31 cellular contexts compared by ENCODE assay signal in genomic region chr7:103389263-103389662, GRCh38. TPM values are rescaled to one million over a fixed set of nuclear protein-coding genes. Genes with fewer than 3 reads are reported as not detected.
"Had no signal": no experiment of that assay in that cellular context is flagged by ENCODE, and none has a peak within 500 bp of the region (broad histone marks: within the 10 kb centered on the region; RNA-seq: fewer than 3 reads in every experiment).

No MANE protein-coding gene starts in this region.

- ATAC-seq: natural killer cell; psoas muscle; right cardiac atrium; sciatic nerve; stimulated activated memory B cell treated with anti-CD40 and anti-IgM and Interleukin-4, amounts not matched to agents 10 μg/mL and 1 μg/mL and 100 μg/mL, for 72 hours; stimulated activated naive CD8-positive, alpha-beta T cell treated with anti-CD3 and anti-CD28 coated beads, Interleukin-15, amount 100 ng/mL, for 72 hours; stimulated activated naive CD8-positive, alpha-beta T cell treated with anti-CD3 and anti-CD28 coated beads, Interleukin-15, Interleukin-2, amounts not matched to agents 100 U/mL and 50 U/mL, for 24 hours; upper lobe of right lung had no signal

- H2AFZ ChIP-seq: neural progenitor cell, parathyroid adenoma had no signal

- H3K27me3 ChIP-seq: neural progenitor cell, ovary, spleen, suprapubic skin, testis, tibial artery, transverse colon, upper lobe of right lung, uterus had no signal

- H3K4me2 ChIP-seq: neural progenitor cell, smooth muscle cell had no signal

- H3K36me3 ChIP-seq: neural progenitor cell, ovary, spleen, suprapubic skin, tibial artery, transverse colon, upper lobe of right lung, uterus had no signal

- H3K9me3 ChIP-seq: ovary, psoas muscle, spleen, suprapubic skin, testis, tibial artery, transverse colon, upper lobe of right lung, uterus had no signal

- H3K4me1 ChIP-seq: neural progenitor cell, parathyroid adenoma, psoas muscle, spleen, suprapubic skin, testis, tibial artery, upper lobe of right lung, uterus had no signal

- H3K9ac ChIP-seq: neural progenitor cell, parathyroid adenoma had no signal

- DNase-seq: natural killer cell; occipital lobe; ovary; posterior cingulate gyrus; psoas muscle; right cardiac atrium; spleen; stimulated activated CD4-positive, alpha-beta T cell treated with anti-CD3 and anti-CD28 coated beads, Interleukin-12 subunit alpha, Interleukin-12 subunit beta, amount 100 ng/mL, for 4 hours; stimulated activated CD4-positive, alpha-beta T cell treated with anti-CD3 and anti-CD28 coated beads, Interleukin-1b, Interleukin-23, amount 100 ng/mL, for 48 hours; stimulated activated CD4-positive, alpha-beta T cell treated with anti-CD3 and anti-CD28 coated beads, Interleukin-4, amount 100 ng/mL, for 1 hour; stimulated activated CD4-positive, alpha-beta T cell treated with anti-CD3 and anti-CD28 coated beads, Interleukin-4, amount 100 ng/mL, for 4 hours; stimulated activated CD8-positive, alpha-beta memory T cell treated with anti-CD3 and anti-CD28 coated beads, Interleukin-4, amount 100 ng/mL, for 48 hours; stimulated activated naive CD4-positive, alpha-beta T cell; stimulated activated naive CD8-positive, alpha-beta T cell treated with anti-CD3 and anti-CD28 coated beads, Interleukin-15, amount 100 ng/mL, for 72 hours; stimulated activated naive CD8-positive, alpha-beta T cell treated with anti-CD3 and anti-CD28 coated beads, Interleukin-15, Interleukin-2, amounts not matched to agents 100 U/mL and 50 U/mL, for 24 hours; substantia nigra; testis; tibial artery; transverse colon; upper lobe of right lung; uterus had no signal

- H3K4me3 ChIP-seq: neural progenitor cell, ovary, psoas muscle, skin epidermis, smooth muscle cell, spleen, suprapubic skin, testis, tibial artery, transverse colon, upper lobe of right lung, uterus had no signal

- H3K79me2 ChIP-seq: parathyroid adenoma had no signal

- H3K27ac ChIP-seq: neural progenitor cell, ovary, parathyroid adenoma, psoas muscle, skin epidermis, spleen, suprapubic skin, testis, tibial artery, transverse colon, upper lobe of right lung, uterus had no signal

RNA-seq across cellular contexts. Expression of gene SLC26A5, which starts 56.7 kb away (rescaled TPM):
- total RNA-seq: occipital lobe, osteoblast, psoas muscle, renal cortical epithelial cell, right cardiac atrium, smooth muscle cell had no signal
- polyA plus RNA-seq: neural cell, psoas muscle, smooth muscle cell had no signal
